In genomic region chr1:91791691-91792392, GRCh38 we compare ENCODE assay signal across 10 cellular contexts.
A peak's percentile ranks its signal among the peaks of the same experiment; 100 is the strongest.
DNase-seq lines count a peak whose midpoint lies in the region; ATAC-seq and TF ChIP-seq lines count a peak whose summit lies in the region.
"Had no signal": no experiment of that assay in that cellular context is flagged by ENCODE, and none has a peak within 500 bp of the region (broad histone marks: within the 10 kb centered on the region; RNA-seq: fewer than 3 reads in every experiment).

No MANE protein-coding gene starts in this region.

- ATAC-seq in aorta (ENCODE audit: low FRiP score), result no peak

- no peak overlapping the region for H3K9ac ChIP-seq in endodermal cell (ENCODE audit: extremely low read depth, low read length, poor library complexity, severe bottlenecking)
- no peak overlapping the region for H3K9ac ChIP-seq in parathyroid adenoma

- WGBS in endodermal cell (ENCODE audit: insufficient coverage in 1 of 2, insufficient read length in 1 of 2), 2 experiments, result 84 to 88% methylated on average over 2 to 7 of the region's 7 CpGs
- 89 to 91% methylated on average over 7 of the region's 7 CpGs for WGBS in aorta, 2 donors

- H3K27me3 ChIP-seq in endodermal cell (ENCODE audit: control insufficient read depth, insufficient read depth, low read length, poor library complexity, severe bottlenecking) (no peaks in the 10 kb centered on the region), parathyroid adenoma (ENCODE audit: control insufficient read depth, insufficient read depth, low read length) (no peaks in the 10 kb centered on the region), aorta (ENCODE audit: control insufficient read depth in 1 of 2, insufficient read depth in 2 of 2, low read length in 1 of 2) (no peaks in the 10 kb centered on the region)
- H3K27me3 ChIP-seq: heart right ventricle had no signal

- H3K9me3 ChIP-seq in endodermal cell (ENCODE audit: control insufficient read depth, low read length) (no peaks in the 10 kb centered on the region), parathyroid adenoma (ENCODE audit: control insufficient read depth, low read length) (no peaks in the 10 kb centered on the region), aorta (ENCODE audit: control insufficient read depth, low read length) (no peaks in the 10 kb centered on the region)
- H3K9me3 ChIP-seq: heart right ventricle had no signal

- peak overlapping the region; percentile 16 for H3K27ac Mint-ChIP-seq in endodermal cell

- H3K4me1 Mint-ChIP-seq in endodermal cell, result peaks cover 31% of the 10 kb centered on the region

- no peak overlapping the region for H3K4me3 Mint-ChIP-seq in endodermal cell

- H3K4me1 ChIP-seq in endodermal cell (ENCODE audit: control insufficient read depth, insufficient read depth, low read length) (peaks cover 8% of the 10 kb centered on the region), parathyroid adenoma (peaks cover 9% of the 10 kb centered on the region), aorta (ENCODE audit: control insufficient read depth in 1 of 2, insufficient read depth in 2 of 2, low read length in 2 of 2) (no peaks in the 10 kb centered on the region)

- no peak overlapping the region for H3K4me2 ChIP-seq in parathyroid adenoma (ENCODE audit: low read length)

- H3K27ac ChIP-seq in endodermal cell (ENCODE audit: low read depth, low read length) (no peak overlapping the region), parathyroid adenoma (peak overlapping the region; percentile 11), aorta (ENCODE audit: low read depth in 1 of 2, low read length in 2 of 2) (no peak overlapping the region)

- DNase-seq in Daoy (ENCODE audit: low read depth) (peak; percentile 48), MV-4-11 (lab: John Stamatoyannopoulos, UW) (peak; percentile 67), endodermal cell (no peak), NAMALWA (ENCODE audit: low spot score) (no peak), NCI-H2171 (lab: John Stamatoyannopoulos, UW) (no peak), aorta (no peak), NCI-H345 (lab: John Stamatoyannopoulos, UW) (no peak)
- DNase-seq: activated T-cell treated with anti-CD3 and anti-CD28 coated beads, Interleukin-2, amount 50 U/mL, for 48 hours; heart right ventricle had no signal

- H3K36me3 ChIP-seq in endodermal cell (ENCODE audit: control insufficient read depth, insufficient read depth, low read length) (no peaks in the 10 kb centered on the region), parathyroid adenoma (ENCODE audit: control insufficient read depth, insufficient read depth, low read length) (no peaks in the 10 kb centered on the region), aorta (ENCODE audit: control insufficient read depth in 1 of 2, insufficient read depth in 2 of 2, low read length in 1 of 2) (no peaks in the 10 kb centered on the region)

- H3K79me2 ChIP-seq in parathyroid adenoma, result no peaks in the 10 kb centered on the region

- H3K4me3 ChIP-seq in endodermal cell (ENCODE audit: low read length) (peak overlapping the region; percentile 42), parathyroid adenoma (ENCODE audit: low read depth, low read length) (no peak overlapping the region), aorta (ENCODE audit: low read length in 2 of 2) (no peak overlapping the region)

- intact Hi-C loops in aorta (cut with DNase I), result no loop called here

- H2AFZ ChIP-seq in parathyroid adenoma, result no peak overlapping the region

- TF ChIP-seq CTCF in endodermal cell (conservative IDR thresholded peaks at IDR 0.05) (no peak), parathyroid adenoma (IDR thresholded peaks at IDR 0.05) (no peak)

- peaks cover 9% of the 10 kb centered on the region for H3K36me3 Mint-ChIP-seq in endodermal cell (ENCODE audit: low read depth)

- H3K9me3 Mint-ChIP-seq in endodermal cell, result no peaks in the 10 kb centered on the region

- H3K27me3 Mint-ChIP-seq in endodermal cell (ENCODE audit: insufficient read depth), result no peaks in the 10 kb centered on the region

Comparison
In these comparisons a context has a peak if more than half of its experiments do, and no peak if none do; other contexts are left out.
1. DNase-seq: peak in Daoy (single experiment) and MV-4-11 (single experiment); none in endodermal cell (single experiment), NAMALWA (single experiment), NCI-H2171 (single experiment), aorta (0 of 2) and NCI-H345 (single experiment).